In genomic region chr19:14528419-14529253, GRCh38 we compare ENCODE assay signal across 8 cellular contexts. TPM values are rescaled to one million over a fixed set of nuclear protein-coding genes. Genes with fewer than 3 reads are reported as not detected.
DNase-seq lines count a peak whose midpoint lies in the region; ATAC-seq and TF ChIP-seq lines count a peak whose summit lies in the region.

No MANE protein-coding gene starts in this region.

- H3K4me3 ChIP-seq in GM08714 (ENCODE audit: low read length) (peak overlapping the region; percentile 79; the same call in 1 of the 2 replicates), SJSA1 (peak overlapping the region; percentile 62), esophagus muscularis mucosa (peak overlapping the region; percentile 59 to 82 (median 66)), prostate gland (peak overlapping the region; percentile 64 to 90)

- TF ChIP-seq CTCF in esophagus muscularis mucosa (IDR thresholded peaks at IDR 0.05) = no peak
- TF ChIP-seq CTCF in prostate gland (IDR thresholded peaks at IDR 0.05) = no peak

- H3K9me3 ChIP-seq in SJSA1 (replicated peaks) = no peaks in the 10 kb centered on the region
- no peaks in the 10 kb centered on the region for H3K9me3 ChIP-seq in esophagus muscularis mucosa
- H3K9me3 ChIP-seq in prostate gland = no peaks in the 10 kb centered on the region

- no peak for TF ChIP-seq EP300 in esophagus muscularis mucosa (IDR thresholded peaks at IDR 0.05)

- no peaks in the 10 kb centered on the region for H3K27me3 ChIP-seq in SJSA1 (replicated peaks)
- H3K27me3 ChIP-seq in esophagus muscularis mucosa = no peaks in the 10 kb centered on the region
- H3K27me3 ChIP-seq in prostate gland (replicated peaks; ENCODE audit: insufficient read depth) = no peaks in the 10 kb centered on the region

- peaks cover 10% of the 10 kb centered on the region; the same call in 1 of the 2 replicates for H3K4me1 ChIP-seq in SJSA1 (replicated peaks)
- peaks cover 23 to 28% (median 25%) of the 10 kb centered on the region in 4 donors for H3K4me1 ChIP-seq in esophagus muscularis mucosa
- H3K4me1 ChIP-seq in prostate gland (replicated peaks) = peaks cover 5% of the 10 kb centered on the region

- no peaks in the 10 kb centered on the region for H3K36me3 ChIP-seq in SJSA1
- no peaks in the 10 kb centered on the region for H3K36me3 ChIP-seq in esophagus muscularis mucosa
- H3K36me3 ChIP-seq in prostate gland = no peaks in the 10 kb centered on the region

- intact Hi-C loops in esophagus muscularis mucosa (cut with DNase I) = no loop called here
- intact Hi-C loops in prostate gland (cut with DNase I) = no loop called here

- ATAC-seq in GM19328 (IDR thresholded peaks at IDR 0.05; ENCODE audit: unreplicated experiment) = no peak

- 35% methylated on average over 34 of the region's 39 CpGs for WGBS in esophagus muscularis mucosa
- WGBS in prostate gland = 41% methylated on average over 39 of the region's 39 CpGs

- TF ChIP-seq POLR2A in esophagus muscularis mucosa (IDR thresholded peaks at IDR 0.05; ENCODE audit: low read depth) (no peak), prostate gland (IDR thresholded peaks at IDR 0.05) (no peak)

- DNase-seq in SJSA1 (ENCODE audit: low read depth in 1 of 2, low spot score in 2 of 2) = no peak
- no peak for DNase-seq in esophagus muscularis mucosa (ENCODE audit: extremely low spot score)
- no peak for DNase-seq in prostate gland (ENCODE audit: low spot score)
- DNase-seq in NCI-H345 (lab: John Stamatoyannopoulos, UW) = no peak
- no peak for DNase-seq in inferior parietal cortex (ENCODE audit: extremely low spot score)
- DNase-seq in glomerular visceral epithelial cell (ENCODE audit: extremely low spot score) = no peak

- H3K27ac ChIP-seq in SJSA1 = peak overlapping the region; percentile 40
- H3K27ac ChIP-seq in esophagus muscularis mucosa (replicated peaks in 1 of 4) = peak overlapping the region; percentile 88 to 93 (median 92)
- peak overlapping the region; percentile 94 to 98 for H3K27ac ChIP-seq in prostate gland

RNA-seq across cellular contexts. Expression of gene TECR, which starts 0.8 kb away (rescaled TPM):
- total RNA-seq in SJSA1 (2014; rRNA removed; shearing (Covaris generic)) = 43.9 and 56.9 TPM in 2 replicates
- total RNA-seq in esophagus muscularis mucosa (10 to 100 TPM; 18.7 to 32.7 (median 25.7) TPM), prostate gland (100 to 1,000 TPM; 137 to 154 TPM)

RNA-seq across cellular contexts. Expression of gene DNAJB1, which starts 10.4 kb away (rescaled TPM):
- 126 and 146 TPM in 2 replicates for total RNA-seq in SJSA1 (2014; rRNA removed; shearing (Covaris generic))
- total RNA-seq in esophagus muscularis mucosa = 100 to 1,000 TPM in 1 of 4 donors, 10 to 100 TPM in 3; 50.3 to 102 (median 86.3) TPM
- total RNA-seq in prostate gland = 100 to 1,000 TPM in 1 of 2 donors, 10 to 100 TPM in 1; 91.6 to 108 TPM

RNA-seq across cellular contexts. Expression of gene GIPC1, which starts 32.7 kb away (rescaled TPM):
- 148 and 234 TPM in 2 replicates for total RNA-seq in SJSA1 (2014; rRNA removed; shearing (Covaris generic))
- total RNA-seq in esophagus muscularis mucosa (100 to 1,000 TPM in 3 of 4 donors, 10 to 100 TPM in 1; 88.5 to 138 (median 108) TPM), prostate gland (100 to 1,000 TPM in 1 of 2 donors, 10 to 100 TPM in 1; 71.8 to 101 TPM)

RNA-seq across cellular contexts. Expression of gene NDUFB7, which starts 43.2 kb away (rescaled TPM):
- total RNA-seq in SJSA1 (2014; rRNA removed; shearing (Covaris generic)) = 363 and 563 TPM in 2 replicates
- total RNA-seq in esophagus muscularis mucosa (100 to 1,000 TPM; 297 to 522 (median 319) TPM), prostate gland (100 to 1,000 TPM; 507 to 534 TPM)

RNA-seq across cellular contexts. Expression of gene PTGER1, which starts 53.5 kb away (rescaled TPM):
- not detected in 2 replicates for total RNA-seq in SJSA1 (2014; rRNA removed; shearing (Covaris generic))
- total RNA-seq in esophagus muscularis mucosa (1 to 10 TPM in 2 of 4 donors, under 1 TPM in 1, not detected in 1; 0.80 to 1.8 (median 1.3) TPM), prostate gland (1 to 10 TPM in 1 of 2 donors, not detected in 1; 1.0 TPM)

Comparison
In these comparisons a context has a peak if more than half of its experiments do, and no peak if none do; other contexts are left out.
1. H3K27ac ChIP-seq: peak in every context shown above with its lines; median percentile 96 in prostate gland; 92 in esophagus muscularis mucosa; 40 in SJSA1.